17 cellular contexts compared by ENCODE assay signal in the genomic region with DNA sequence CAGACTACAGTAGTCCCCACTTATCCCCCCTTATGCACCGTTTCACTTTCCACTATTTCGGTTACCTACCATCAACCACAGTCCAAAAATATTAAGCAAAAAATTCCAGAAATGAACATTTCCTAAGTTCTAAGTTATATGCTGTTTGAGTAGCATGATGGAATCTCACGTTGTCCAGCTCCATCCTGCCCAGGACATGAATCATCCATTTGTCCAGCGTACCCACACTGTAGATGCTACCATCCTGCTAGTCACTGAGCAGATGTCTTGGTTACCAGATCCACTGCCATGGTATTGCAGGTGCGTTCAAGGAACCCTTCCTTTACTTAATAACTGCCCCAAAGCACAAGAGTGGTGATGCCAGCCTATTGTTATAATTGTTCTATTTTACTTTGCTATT.
DNase-seq lines count a peak whose midpoint lies in the region; ATAC-seq and TF ChIP-seq lines count a peak whose summit lies in the region.
"Had no signal": no experiment of that assay in that cellular context is flagged by ENCODE, and none has a peak within 500 bp of the region (broad histone marks: within the 10 kb centered on the region; RNA-seq: fewer than 3 reads in every experiment).

No MANE protein-coding gene starts in this region.

- H4K91ac ChIP-seq in mesenchymal stem cell (ENCODE audit: low read length), result no peak overlapping the region

- intact Hi-C loops in ascending aorta (cut with DNase I), result no loop called here

- no peaks in the 10 kb centered on the region for H3K27me3 Mint-ChIP-seq in T-helper 17 cell
- H3K27me3 Mint-ChIP-seq: CD4-positive, alpha-beta T cell had no signal

- H3K36me3 Mint-ChIP-seq in T-helper 17 cell (ENCODE audit: low read depth), result peaks cover 6% of the 10 kb centered on the region

- no peak overlapping the region for H2AFZ ChIP-seq in mesenchymal stem cell (ENCODE audit: low read depth, low read length)
- no peak overlapping the region for H2AFZ ChIP-seq in smooth muscle cell (ENCODE audit: low read depth)

- H3K4me3 ChIP-seq in ascending aorta (no peak overlapping the region), mesenchymal stem cell (ENCODE audit: insufficient read depth in 1 of 2, low read depth in 1 of 2, low read length in 2 of 2) (no peak overlapping the region), smooth muscle cell (no peak overlapping the region)

- H3K4me2 ChIP-seq in mesenchymal stem cell (ENCODE audit: low read length, poor library complexity, severe bottlenecking) (no peak overlapping the region), smooth muscle cell (peak overlapping the region; percentile 47)

- H3K27me3 ChIP-seq in ascending aorta, result no peaks in the 10 kb centered on the region
- no peaks in the 10 kb centered on the region for H3K27me3 ChIP-seq in mesenchymal stem cell (ENCODE audit: control insufficient read depth in 1 of 2, insufficient read depth in 1 of 2, low read length in 2 of 2)
- H3K27me3 ChIP-seq in smooth muscle cell (ENCODE audit: low read depth), result no peaks in the 10 kb centered on the region

- H4K8ac ChIP-seq in mesenchymal stem cell (ENCODE audit: low read length), result peak overlapping the region; percentile 67

- peaks cover 13 to 78% of the 10 kb centered on the region in 2 donors for H3K4me1 ChIP-seq in ascending aorta
- H3K4me1 ChIP-seq in mesenchymal stem cell (ENCODE audit: control insufficient read depth, insufficient read depth, low read depth, low read length), result peaks cover 12% of the 10 kb centered on the region
- peaks cover 53% of the 10 kb centered on the region for H3K4me1 ChIP-seq in smooth muscle cell (ENCODE audit: low read depth)

- no peak overlapping the region for H3K14ac ChIP-seq in mesenchymal stem cell (ENCODE audit: low read length in 2 of 2)

- H3K27ac Mint-ChIP-seq in T-helper 17 cell, result peak overlapping the region; percentile 80
- H3K27ac Mint-ChIP-seq: CD4-positive, alpha-beta T cell had no signal

- no peak overlapping the region for H3K4ac ChIP-seq in mesenchymal stem cell (ENCODE audit: low read depth in 1 of 2, low read length in 2 of 2)

- peaks cover 7% of the 10 kb centered on the region for H3K79me2 ChIP-seq in smooth muscle cell (ENCODE audit: low read depth)

- H2BK12ac ChIP-seq in mesenchymal stem cell (ENCODE audit: low read length in 2 of 2), result no peak overlapping the region

- no peak overlapping the region for H2BK120ac ChIP-seq in mesenchymal stem cell (ENCODE audit: low read depth, low read length)

- no peak overlapping the region for H2AK5ac ChIP-seq in mesenchymal stem cell (ENCODE audit: low read length, severe bottlenecking)

- no peaks in the 10 kb centered on the region for H3K9me3 ChIP-seq in T-helper 17 cell (ENCODE audit: control insufficient read depth, low read length, poor library complexity, severe bottlenecking)
- H3K9me3 ChIP-seq in ascending aorta, result no peaks in the 10 kb centered on the region
- H3K9me3 ChIP-seq in mesenchymal stem cell (ENCODE audit: control insufficient read depth, low read length), result no peaks in the 10 kb centered on the region
- no peaks in the 10 kb centered on the region for H3K9me3 ChIP-seq in smooth muscle cell (replicated peaks; ENCODE audit: low read depth)

- peaks cover 31% of the 10 kb centered on the region for H3K79me1 ChIP-seq in mesenchymal stem cell (replicated peaks; ENCODE audit: low read length, poor library complexity, severe bottlenecking)

- TF ChIP-seq CTCF in ascending aorta (IDR thresholded peaks at IDR 0.05) (no peak), smooth muscle cell (IDR thresholded peaks at IDR 0.05; ENCODE audit: borderline replicate concordance, insufficient read depth, poor library complexity, severe bottlenecking) (no peak)

- DNase-seq in T-helper 17 cell, result no peak
- DNase-seq in ascending aorta (ENCODE audit: low spot score in 2 of 2), result no peak
- DNase-seq in mesenchymal stem cell, result no peak
- DNase-seq in smooth muscle cell (lab: John Stamatoyannopoulos, UW; ENCODE audit: unreplicated experiment), result no peak
- DNase-seq in NCI-H345 (lab: John Stamatoyannopoulos, UW), result no peak
- DNase-seq: Calu3; CD4-positive, alpha-beta T cell; H7; NCI-H1417 treated with DMSO at 0.1 percent for 48 hours; NCI-H2029; NCI-H2171; NCI-H446 treated with DMSO at 0.1 percent for 48 hours; SHP77 treated with DMSO at 0.1 percent for 48 hours had no signal

- H3K9ac ChIP-seq in mesenchymal stem cell (ENCODE audit: low read length), result no peak overlapping the region
- H3K9ac ChIP-seq in smooth muscle cell (ENCODE audit: low read depth), result no peak overlapping the region

- no peak overlapping the region for H2BK15ac ChIP-seq in mesenchymal stem cell (ENCODE audit: low read depth, poor library complexity, severe bottlenecking)

- no peak overlapping the region for H3K18ac ChIP-seq in mesenchymal stem cell (ENCODE audit: low read depth in 1 of 2, low read length in 2 of 2)

- no peaks in the 10 kb centered on the region for H3K36me3 ChIP-seq in ascending aorta
- H3K36me3 ChIP-seq in mesenchymal stem cell (ENCODE audit: control insufficient read depth in 1 of 2, insufficient read depth in 2 of 2, low read depth in 1 of 2, low read length in 2 of 2), result peaks cover 3 to 11% of the 10 kb centered on the region in 2 experiments
- H3K36me3 ChIP-seq in smooth muscle cell (ENCODE audit: low read depth), result no peaks in the 10 kb centered on the region

- H3K23ac ChIP-seq in mesenchymal stem cell (ENCODE audit: low read length in 2 of 2), result no peak overlapping the region

- H2BK5ac ChIP-seq in mesenchymal stem cell (ENCODE audit: low read depth, low read length, poor library complexity, severe bottlenecking), result no peak overlapping the region

- H3F3A ChIP-seq in smooth muscle cell (ENCODE audit: low read depth), result peaks cover 3% of the 10 kb centered on the region

- H3K4me1 Mint-ChIP-seq in T-helper 17 cell, result peaks cover 39% of the 10 kb centered on the region

- H3K4me3 Mint-ChIP-seq in T-helper 17 cell, result no peak overlapping the region
- H3K4me3 Mint-ChIP-seq: CD4-positive, alpha-beta T cell had no signal

- peaks cover 16% of the 10 kb centered on the region for H4K20me1 ChIP-seq in smooth muscle cell (ENCODE audit: low read depth)

- ATAC-seq in T-helper 17 cell, result no peak
- ATAC-seq in GM21737 (IDR thresholded peaks at IDR 0.05; ENCODE audit: unreplicated experiment), result no peak
- ATAC-seq in HG02798 (IDR thresholded peaks at IDR 0.05; ENCODE audit: poor library complexity, unreplicated experiment), result no peak
- ATAC-seq in GM21360 (IDR thresholded peaks at IDR 0.05; ENCODE audit: unreplicated experiment), result no peak

- peak overlapping the region; percentile 70 to 77 for H3K27ac ChIP-seq in ascending aorta
- no peak overlapping the region for H3K27ac ChIP-seq in mesenchymal stem cell (ENCODE audit: low read length, poor library complexity, severe bottlenecking)
- no peak overlapping the region for H3K27ac ChIP-seq in smooth muscle cell (ENCODE audit: low read depth)
- H3K27ac ChIP-seq: HL-60 had no signal

- WGBS in mesenchymal stem cell, result 81% methylated on average over 4 of the region's 5 CpGs
- 87% methylated on average over 5 of the region's 5 CpGs for WGBS in smooth muscle cell (ENCODE audit: low lambda C conversion rate)

Comparison
In these comparisons a context has a peak if more than half of its experiments do, and no peak if none do; other contexts are left out.
1. H3K27ac ChIP-seq: peak in ascending aorta (2 of 2); none in mesenchymal stem cell (single experiment) and smooth muscle cell (single experiment).